In the genomic region with DNA sequence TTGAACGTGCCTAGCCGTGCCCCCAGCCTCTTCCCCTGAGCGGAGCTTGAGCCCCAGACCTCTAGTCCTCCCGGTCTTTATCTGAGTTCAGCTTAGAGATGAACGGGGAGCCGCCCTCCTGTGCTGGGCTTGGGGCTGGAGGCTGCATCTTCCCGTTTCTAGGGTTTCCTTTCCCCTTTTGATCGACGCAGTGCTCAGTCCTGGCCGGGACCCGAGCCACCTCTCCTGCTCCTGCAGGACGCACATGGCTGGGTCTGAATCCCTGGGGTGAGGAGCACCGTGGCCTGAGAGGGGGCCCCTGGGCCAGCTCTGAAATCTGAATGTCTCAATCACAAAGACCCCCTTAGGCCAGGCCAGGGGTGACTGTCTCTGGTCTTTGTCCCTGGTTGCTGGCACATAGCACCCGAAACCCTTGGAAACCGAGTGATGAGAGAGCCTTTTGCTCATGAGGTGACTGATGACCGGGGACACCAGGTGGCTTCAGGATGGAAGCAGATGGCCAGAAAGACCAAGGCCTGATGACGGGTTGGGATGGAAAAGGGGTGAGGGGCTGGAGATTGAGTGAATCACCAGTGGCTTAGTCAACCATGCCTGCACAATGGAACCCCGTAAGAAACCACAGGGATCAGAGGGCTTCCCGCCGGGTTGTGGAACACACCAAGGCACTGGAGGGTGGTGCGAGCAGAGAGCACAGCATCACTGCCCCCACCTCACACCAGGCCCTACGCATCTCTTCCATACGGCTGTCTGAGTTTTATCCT, we compare ENCODE assay signal across 8 cellular contexts. TPM values are rescaled to one million over a fixed set of nuclear protein-coding genes. Genes with fewer than 3 reads are reported as not detected.
DNase-seq lines count a peak whose midpoint lies in the region; ATAC-seq and TF ChIP-seq lines count a peak whose summit lies in the region.

No MANE protein-coding gene starts in this region.

- peak overlapping the region; percentile 90 for H3K4me3 Mint-ChIP-seq in activated CD4-positive, alpha-beta memory T cell treated with anti-CD3 and anti-CD28 coated beads for 36 hours
- peak overlapping the region; percentile 93 to 97 (median 96) for H3K4me3 Mint-ChIP-seq in nephron

- H3K4me3 ChIP-seq in AG10803 (ENCODE audit: low read length) (peak overlapping the region; percentile 97), fibroblast of pulmonary artery (replicated peaks; ENCODE audit: low read depth, low read length) (peak overlapping the region; percentile 92)

- no peaks in the 10 kb centered on the region for H3K27me3 Mint-ChIP-seq in activated CD4-positive, alpha-beta memory T cell treated with anti-CD3 and anti-CD28 coated beads for 36 hours
- peaks cover 17% of the 10 kb centered on the region for H3K27me3 Mint-ChIP-seq in nephron (ENCODE audit: low read depth)

- CTCF ChIA-PET in activated CD4-positive, alpha-beta memory T cell treated with anti-CD3 and anti-CD28 coated beads for 36 hours (lab: Charles Lee), result interaction anchor here (0.6 to 1.8 kb wide), 50 partner anchors 10 to 993 kb away, joined by 3 to 23 read pairs (median 5); a partner anchor contains a TSS

- H3K4me1 Mint-ChIP-seq in activated CD4-positive, alpha-beta memory T cell treated with anti-CD3 and anti-CD28 coated beads for 36 hours (ENCODE audit: low read depth), result peaks cover 23% of the 10 kb centered on the region
- peaks cover 37% of the 10 kb centered on the region for H3K4me1 Mint-ChIP-seq in nephron

- ATAC-seq in GM19395 (IDR thresholded peaks at IDR 0.05; ENCODE audit: unreplicated experiment) (peak; percentile 11), GM18498 (IDR thresholded peaks at IDR 0.05; ENCODE audit: unreplicated experiment) (no peak)

- no peak for DNase-seq in AG10803 (ENCODE audit: low read depth)
- DNase-seq in M059J (ENCODE audit: low read depth), result peak; percentile 58
- DNase-seq in activated CD4-positive, alpha-beta memory T cell treated with anti-CD3 and anti-CD28 coated beads for 36 hours, result no peak
- DNase-seq in fibroblast of pulmonary artery (ENCODE audit: low read depth), result peak; percentile 10
- DNase-seq in NCI-H1436 treated with DMSO at 0.1 percent for 48 hours (lab: John Stamatoyannopoulos, UW), result no peak

- no peaks in the 10 kb centered on the region for H3K9me3 Mint-ChIP-seq in activated CD4-positive, alpha-beta memory T cell treated with anti-CD3 and anti-CD28 coated beads for 36 hours
- no peaks in the 10 kb centered on the region for H3K9me3 Mint-ChIP-seq in nephron

- peak overlapping the region; percentile 62 for H3K27ac Mint-ChIP-seq in activated CD4-positive, alpha-beta memory T cell treated with anti-CD3 and anti-CD28 coated beads for 36 hours
- H3K27ac Mint-ChIP-seq in nephron, result peak overlapping the region; percentile 86 to 92 (median 88)

- H3K36me3 Mint-ChIP-seq in activated CD4-positive, alpha-beta memory T cell treated with anti-CD3 and anti-CD28 coated beads for 36 hours, result peaks cover 2% of the 10 kb centered on the region
- no peaks in the 10 kb centered on the region for H3K36me3 Mint-ChIP-seq in nephron (ENCODE audit: low read depth)

- intact Hi-C loops in activated CD4-positive, alpha-beta memory T cell treated with anti-CD3 and anti-CD28 coated beads for 36 hours (cut with micrococcal nuclease), result loop anchor here (2.0 kb wide), 3 partner anchors 19 to 151 kb away; a partner anchor contains a TSS

- POLR2A ChIA-PET in activated CD4-positive, alpha-beta memory T cell treated with anti-CD3 and anti-CD28 coated beads for 36 hours (lab: Charles Lee), result interaction anchor here (1.0 to 1.5 kb wide), 4 partner anchors 41 to 156 kb away, joined by 3 to 8 read pairs (median 4); no protein-coding TSS in a partner anchor

- TF ChIP-seq CTCF in AG10803 (conservative IDR thresholded peaks at IDR 0.05; ENCODE audit: low read length) (no peak), fibroblast of pulmonary artery (IDR thresholded peaks at IDR 0.05; ENCODE audit: low read length, missing control alignments) (no peak), nephron (IDR thresholded peaks at IDR 0.05; ENCODE audit: unreplicated experiment in 3 of 3) (no peak)

RNA-seq across cellular contexts. Expression of a gene that starts 0.7 kb away (rescaled TPM):
- 5.6 and 11.2 TPM in 2 replicates for total RNA-seq in M059J (2014; rRNA removed; shearing (Covaris generic))
- total RNA-seq in activated CD4-positive, alpha-beta memory T cell treated with anti-CD3 and anti-CD28 coated beads for 36 hours, result 10 to 100 TPM; 28.0 to 29.6 TPM

RNA-seq across cellular contexts. Expression of a gene that starts 44.8 kb away (rescaled TPM):
- total RNA-seq in M059J (2014; rRNA removed; shearing (Covaris generic)), result 103 and 145 TPM in 2 replicates
- total RNA-seq in activated CD4-positive, alpha-beta memory T cell treated with anti-CD3 and anti-CD28 coated beads for 36 hours, result 100 to 1,000 TPM; 111 to 115 TPM

Comparison
In these comparisons a context has a peak if more than half of its experiments do, and no peak if none do; other contexts are left out.
1. DNase-seq: peak in M059J (single experiment) and fibroblast of pulmonary artery (single experiment); none in AG10803 (single experiment), activated CD4-positive, alpha-beta memory T cell treated with anti-CD3 and anti-CD28 coated beads for 36 hours (single experiment) and NCI-H1436 treated with DMSO at 0.1 percent for 48 hours (single experiment).